ENCODE assay signal across 13 cellular contexts in genomic region chr1:32990887-32991286, GRCh38. TPM values are rescaled to one million over a fixed set of nuclear protein-coding genes. Genes with fewer than 3 reads are reported as not detected.
DNase-seq lines count a peak whose midpoint lies in the region; ATAC-seq and TF ChIP-seq lines count a peak whose summit lies in the region.
"Had no signal": no experiment of that assay in that cellular context is flagged by ENCODE, and none has a peak within 500 bp of the region (broad histone marks: within the 10 kb centered on the region; RNA-seq: fewer than 3 reads in every experiment).

No MANE protein-coding gene starts in this region.

- H3K27me3 Mint-ChIP-seq in activated T-cell treated with anti-CD3 and anti-CD28 coated beads, Interleukin-2, amount 50 U/mL, for 24 hours, result no peaks in the 10 kb centered on the region
- no peaks in the 10 kb centered on the region for H3K27me3 Mint-ChIP-seq in activated CD4-positive, alpha-beta memory T cell treated with anti-CD3 and anti-CD28 coated beads for 36 hours

- H3K27ac ChIP-seq in thyroid gland, result peak overlapping the region; percentile 82 to 88 (median 84)
- H3K27ac ChIP-seq: WERI-Rb-1 had no signal

- POLR2A ChIA-PET in activated CD4-positive, alpha-beta memory T cell treated with anti-CD3 and anti-CD28 coated beads for 36 hours (lab: Charles Lee), result interaction anchor here (0.8 kb wide), 1 partner anchor 10 kb away, joined by 3 read pairs; no protein-coding TSS in a partner anchor

- peaks cover 37 to 53% of the 10 kb centered on the region in 2 donors for H3K4me1 ChIP-seq in thyroid gland

- H3K36me3 ChIP-seq in thyroid gland, result no peaks in the 10 kb centered on the region
- H3K36me3 ChIP-seq: WERI-Rb-1 had no signal

- no peak overlapping the region for H3K4me3 Mint-ChIP-seq in activated T-cell treated with anti-CD3 and anti-CD28 coated beads, Interleukin-2, amount 50 U/mL, for 24 hours
- H3K4me3 Mint-ChIP-seq in activated CD4-positive, alpha-beta memory T cell treated with anti-CD3 and anti-CD28 coated beads for 36 hours, result no peak overlapping the region
- H3K4me3 Mint-ChIP-seq: activated naive CD4-positive, alpha-beta T cell treated with anti-CD3 and anti-CD28 coated beads for 36 hours had no signal

- H3K27me3 ChIP-seq in thyroid gland, result no peaks in the 10 kb centered on the region

- intact Hi-C loops in activated CD4-positive, alpha-beta memory T cell treated with anti-CD3 and anti-CD28 coated beads for 36 hours (cut with micrococcal nuclease), result no loop called here
- intact Hi-C loops in thyroid gland (cut with DNase I), result no loop called here

- no peaks in the 10 kb centered on the region for H3K9me3 ChIP-seq in thyroid gland

- H3K4me3 ChIP-seq in thyroid gland (replicated peaks in 1 of 3), result no peak overlapping the region
- H3K4me3 ChIP-seq: K562 had no signal

- no peak for DNase-seq in activated T-cell treated with anti-CD3 and anti-CD28 coated beads, Interleukin-2, amount 50 U/mL, for 24 hours
- DNase-seq in activated T-cell treated with anti-CD3 and anti-CD28 coated beads, Interleukin-2, amount 50 U/mL, for 48 hours, result no peak
- no peak for DNase-seq in activated CD4-positive, alpha-beta memory T cell treated with anti-CD3 and anti-CD28 coated beads for 36 hours
- DNase-seq in kidney tubule cell (ENCODE audit: low spot score) (peak; percentile 28), thyroid gland (no peak), HK-2 (ENCODE audit: unreplicated experiment) (no peak)
- DNase-seq: activated naive CD4-positive, alpha-beta T cell treated with anti-CD3 and anti-CD28 coated beads for 36 hours; NCI-H1105; NCI-H82; WERI-Rb-1 had no signal

- no peaks in the 10 kb centered on the region for H3K9me3 Mint-ChIP-seq in activated T-cell treated with anti-CD3 and anti-CD28 coated beads, Interleukin-2, amount 50 U/mL, for 24 hours
- no peaks in the 10 kb centered on the region for H3K9me3 Mint-ChIP-seq in activated CD4-positive, alpha-beta memory T cell treated with anti-CD3 and anti-CD28 coated beads for 36 hours
- H3K9me3 Mint-ChIP-seq: activated naive CD4-positive, alpha-beta T cell treated with anti-CD3 and anti-CD28 coated beads for 36 hours had no signal

- peaks cover 3% of the 10 kb centered on the region for H3K36me3 Mint-ChIP-seq in activated T-cell treated with anti-CD3 and anti-CD28 coated beads, Interleukin-2, amount 50 U/mL, for 24 hours (ENCODE audit: low read depth)
- H3K36me3 Mint-ChIP-seq in activated CD4-positive, alpha-beta memory T cell treated with anti-CD3 and anti-CD28 coated beads for 36 hours, result no peaks in the 10 kb centered on the region

- no peak for TF ChIP-seq POLR2A in thyroid gland (IDR thresholded peaks at IDR 0.05)

- peaks cover 46% of the 10 kb centered on the region for H3K4me1 Mint-ChIP-seq in activated T-cell treated with anti-CD3 and anti-CD28 coated beads, Interleukin-2, amount 50 U/mL, for 24 hours (ENCODE audit: low read depth)
- H3K4me1 Mint-ChIP-seq in activated CD4-positive, alpha-beta memory T cell treated with anti-CD3 and anti-CD28 coated beads for 36 hours (ENCODE audit: low read depth), result peaks cover 60% of the 10 kb centered on the region

- CTCF ChIA-PET in activated CD4-positive, alpha-beta memory T cell treated with anti-CD3 and anti-CD28 coated beads for 36 hours (lab: Charles Lee), result interaction anchor here (0.6 kb wide), 1 partner anchor 18 kb away, joined by 3 read pairs; no protein-coding TSS in a partner anchor

- ATAC-seq in GM21825 (IDR thresholded peaks at IDR 0.05; ENCODE audit: unreplicated experiment) (no peak), HG03521 (IDR thresholded peaks at IDR 0.05; ENCODE audit: unreplicated experiment) (no peak)
- ATAC-seq: K562 had no signal

- peak overlapping the region; percentile 44 for H3K27ac Mint-ChIP-seq in activated T-cell treated with anti-CD3 and anti-CD28 coated beads, Interleukin-2, amount 50 U/mL, for 24 hours
- peak overlapping the region; percentile 93 for H3K27ac Mint-ChIP-seq in activated CD4-positive, alpha-beta memory T cell treated with anti-CD3 and anti-CD28 coated beads for 36 hours
- H3K27ac Mint-ChIP-seq: activated naive CD4-positive, alpha-beta T cell treated with anti-CD3 and anti-CD28 coated beads for 36 hours had no signal

- WGBS in thyroid gland, 2 donors, result 83 to 91% methylated on average over 5 of the region's 5 CpGs

- no peak for TF ChIP-seq CTCF in thyroid gland (IDR thresholded peaks at IDR 0.05)

RNA-seq across cellular contexts. Expression of gene RNF19B, which starts 26.3 kb away (rescaled TPM):
- total RNA-seq in activated CD4-positive, alpha-beta memory T cell treated with anti-CD3 and anti-CD28 coated beads for 36 hours, result 10 to 100 TPM; 72.4 to 72.8 TPM
- 10 to 100 TPM; 13.6 to 24.6 (median 22.4) TPM for total RNA-seq in thyroid gland

RNA-seq across cellular contexts. Expression of gene AK2, which starts 45.8 kb away (rescaled TPM):
- total RNA-seq in activated CD4-positive, alpha-beta memory T cell treated with anti-CD3 and anti-CD28 coated beads for 36 hours, result 100 to 1,000 TPM; 325 to 328 TPM
- 100 to 1,000 TPM; 214 to 308 (median 256) TPM for total RNA-seq in thyroid gland
